Comparison of ENCODE assay signal across 1 cellular context in genomic region chr17:55462234-55462633, GRCh38.
TF ChIP-seq lines count a peak whose summit lies in the region.

No MANE protein-coding gene starts in this region.

TF ChIP-seq in A549, 52 proteins besides CTCF, POLR2A, EP300 and RAD21 (continued from another document):
- TF ChIP-seq NFE2L2 (conservative IDR thresholded peaks at IDR 0.05; ENCODE audit: low read length): no peak
- TF ChIP-seq NPAS2 (CRISPR knock-in tag; IDR thresholded peaks at IDR 0.05; ENCODE audit: borderline replicate concordance): no peak
- no peak for TF ChIP-seq PHF8 (IDR thresholded peaks at IDR 0.05; ENCODE audit: borderline replicate concordance, low read depth)
- no peak for TF ChIP-seq SMC3 (IDR thresholded peaks at IDR 0.05)
- TF ChIP-seq, protein P1, sequence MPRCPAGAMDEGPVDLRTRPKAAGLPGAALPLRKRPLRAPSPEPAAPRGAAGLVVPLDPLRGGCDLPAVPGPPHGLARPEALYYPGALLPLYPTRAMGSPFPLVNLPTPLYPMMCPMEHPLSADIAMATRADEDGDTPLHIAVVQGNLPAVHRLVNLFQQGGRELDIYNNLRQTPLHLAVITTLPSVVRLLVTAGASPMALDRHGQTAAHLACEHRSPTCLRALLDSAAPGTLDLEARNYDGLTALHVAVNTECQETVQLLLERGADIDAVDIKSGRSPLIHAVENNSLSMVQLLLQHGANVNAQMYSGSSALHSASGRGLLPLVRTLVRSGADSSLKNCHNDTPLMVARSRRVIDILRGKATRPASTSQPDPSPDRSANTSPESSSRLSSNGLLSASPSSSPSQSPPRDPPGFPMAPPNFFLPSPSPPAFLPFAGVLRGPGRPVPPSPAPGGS (IDR thresholded peaks at IDR 0.05): no peak
- TF ChIP-seq HMGXB4 (CRISPR knock-in tag; IDR thresholded peaks at IDR 0.05; ENCODE audit: borderline replicate concordance): no peak
- TF ChIP-seq KDM1A (IDR thresholded peaks at IDR 0.05; ENCODE audit: low read depth): no peak
- no peak for TF ChIP-seq RCOR1 (IDR thresholded peaks at IDR 0.05; ENCODE audit: low read depth, low read length)
- no peak for TF ChIP-seq ESRRA (IDR thresholded peaks at IDR 0.05; ENCODE audit: borderline replicate concordance, low read length)
- no peak for TF ChIP-seq RARB (CRISPR knock-in tag; IDR thresholded peaks at IDR 0.05)
- TF ChIP-seq CHD2 (IDR thresholded peaks at IDR 0.05; ENCODE audit: low read length, partially characterized antibody): no peak
TF ChIP-seq in A549: peak in this region for 0.
